In genomic region chr16:66554021-66554420, GRCh38 we compare ENCODE assay signal across 12 cellular contexts. TPM values are rescaled to one million over a fixed set of nuclear protein-coding genes. Genes with fewer than 3 reads are reported as not detected.
DNase-seq lines count a peak whose midpoint lies in the region; ATAC-seq, FAIRE-seq and TF ChIP-seq lines count a peak whose summit lies in the region.
"Had no signal": no experiment of that assay in that cellular context is flagged by ENCODE, and none has a peak within 500 bp of the region (broad histone marks: within the 10 kb centered on the region; RNA-seq: fewer than 3 reads in every experiment).

No MANE protein-coding gene starts in this region.

- peak overlapping the region; percentile 94 for H3K4me2 ChIP-seq in endothelial cell of umbilical vein (ENCODE audit: insufficient read depth, low read length)

- no peaks in the 10 kb centered on the region for H4K20me1 ChIP-seq in endothelial cell of umbilical vein (replicated peaks; ENCODE audit: control insufficient read depth, extremely low read depth, insufficient read depth, low read length)

- no peaks in the 10 kb centered on the region for H3K27me3 Mint-ChIP-seq in activated T-cell treated with anti-CD3 and anti-CD28 coated beads, Interleukin-2, amount 50 U/mL, for 24 hours
- no peaks in the 10 kb centered on the region for H3K27me3 Mint-ChIP-seq in T-cell
- no peaks in the 10 kb centered on the region for H3K27me3 Mint-ChIP-seq in stimulated activated naive CD8-positive, alpha-beta T cell treated with anti-CD3 and anti-CD28 coated beads, Interleukin-15, amount 100 ng/mL, for 72 hours

- dilution Hi-C loops in endothelial cell of umbilical vein (cut with MboI; ENCODE audit: extremely low pct_ligation_motif_present, low sequenced_read_pairs): no loop called here

- no peaks in the 10 kb centered on the region for H3K9me3 ChIP-seq in endothelial cell of umbilical vein (replicated peaks; ENCODE audit: control insufficient read depth, insufficient read depth, low read length)
- H3K9me3 ChIP-seq in right atrium auricular region: no peaks in the 10 kb centered on the region

- H3K9ac ChIP-seq in endothelial cell of umbilical vein (replicated peaks; ENCODE audit: extremely low read depth, insufficient read depth, low read length): no peak overlapping the region

- FAIRE-seq in endothelial cell of umbilical vein (lab: Jason Lieb, UNC): no peak
- FAIRE-seq: G401.6, kidney had no signal

- H3K4me1 Mint-ChIP-seq in activated T-cell treated with anti-CD3 and anti-CD28 coated beads, Interleukin-2, amount 50 U/mL, for 24 hours (ENCODE audit: low read depth): peaks cover 78% of the 10 kb centered on the region
- peaks cover 73 to 81% (median 80%) of the 10 kb centered on the region in 3 donors for H3K4me1 Mint-ChIP-seq in T-cell
- peaks cover 70% of the 10 kb centered on the region for H3K4me1 Mint-ChIP-seq in stimulated activated naive CD8-positive, alpha-beta T cell treated with anti-CD3 and anti-CD28 coated beads, Interleukin-15, amount 100 ng/mL, for 72 hours

- H3K27me3 ChIP-seq in endothelial cell of umbilical vein (ENCODE audit: control insufficient read depth in 2 of 2, insufficient read depth in 2 of 2, low read length in 2 of 2) (no peaks in the 10 kb centered on the region), right atrium auricular region (no peaks in the 10 kb centered on the region)

- H3K4me1 ChIP-seq in endothelial cell of umbilical vein (ENCODE audit: control insufficient read depth, extremely low read depth, insufficient read depth, low read length) (peaks cover 32% of the 10 kb centered on the region), right atrium auricular region (peaks cover 0 to 36% of the 10 kb centered on the region in 2 donors)

- POLR2A ChIA-PET in T-cell (lab: Charles Lee): interaction anchor here (0.5 to 1.2 kb wide), 4 partner anchors 9 to 1752 kb away, joined by 3 to 6 read pairs (median 4); no protein-coding TSS in a partner anchor
- POLR2A ChIA-PET in endothelial cell of umbilical vein (lab: Charles Lee): interaction anchor here (0.6 kb wide), 1 partner anchor 170 kb away, joined by 3 read pairs; no protein-coding TSS in a partner anchor

- no peak overlapping the region for H3K4me3 ChIP-seq in endothelial cell of umbilical vein (replicated peaks in 1 of 3; ENCODE audit: insufficient read depth in 1 of 3, low read depth in 1 of 3, low read length in 3 of 3)
- H3K4me3 ChIP-seq in right atrium auricular region: no peak overlapping the region

- intact Hi-C loops in endothelial cell of umbilical vein (cut with micrococcal nuclease): no loop called here

- H3K9me1 ChIP-seq in endothelial cell of umbilical vein (replicated peaks; ENCODE audit: control insufficient read depth, extremely low read depth, insufficient read depth, low read length): no peaks in the 10 kb centered on the region

- peak overlapping the region; percentile 90 for H3K4me3 Mint-ChIP-seq in activated T-cell treated with anti-CD3 and anti-CD28 coated beads, Interleukin-2, amount 50 U/mL, for 24 hours
- H3K4me3 Mint-ChIP-seq in T-cell: peak overlapping the region; percentile 91 to 96 (median 94)
- H3K4me3 Mint-ChIP-seq in stimulated activated naive CD8-positive, alpha-beta T cell treated with anti-CD3 and anti-CD28 coated beads, Interleukin-15, amount 100 ng/mL, for 72 hours: peak overlapping the region; percentile 87 to 91

- H3K36me3 Mint-ChIP-seq in activated T-cell treated with anti-CD3 and anti-CD28 coated beads, Interleukin-2, amount 50 U/mL, for 24 hours (ENCODE audit: low read depth): peaks cover 62% of the 10 kb centered on the region
- peaks cover 19% of the 10 kb centered on the region for H3K36me3 Mint-ChIP-seq in T-cell

- no peak for DNase-seq in activated T-cell treated with anti-CD3 and anti-CD28 coated beads, Interleukin-2, amount 50 U/mL, for 24 hours
- no peak for DNase-seq in activated T-cell treated with anti-CD3 and anti-CD28 coated beads for 4 hours
- DNase-seq in T-cell: no peak
- no peak for DNase-seq in endothelial cell of umbilical vein (ENCODE audit: low read depth, low spot score)
- no peak for DNase-seq in stimulated activated naive CD8-positive, alpha-beta T cell treated with anti-CD3 and anti-CD28 coated beads, Interleukin-15, amount 100 ng/mL, for 72 hours
- DNase-seq in right atrium auricular region (ENCODE audit: low spot score): no peak
- DNase-seq: kidney; NCI-H1417 treated with DMSO at 0.1 percent for 48 hours; stimulated activated CD4-positive, alpha-beta T cell treated with anti-CD3 and anti-CD28 coated beads, Interleukin-1b, Interleukin-23, amount 100 ng/mL, for 48 hours had no signal

- H3K27ac ChIP-seq in endothelial cell of umbilical vein (ENCODE audit: insufficient read depth, low read depth, low read length): no peak overlapping the region
- H3K27ac ChIP-seq in right atrium auricular region: no peak overlapping the region

- peaks cover 47% of the 10 kb centered on the region for H3K79me2 ChIP-seq in endothelial cell of umbilical vein (ENCODE audit: control insufficient read depth, insufficient read depth, low read length)

- H3K36me3 ChIP-seq in endothelial cell of umbilical vein (ENCODE audit: control insufficient read depth in 2 of 2, extremely low read depth in 1 of 2, insufficient read depth in 2 of 2, low read length in 2 of 2): peaks cover 0 to 2% of the 10 kb centered on the region in 2 experiments
- H3K36me3 ChIP-seq in right atrium auricular region: no peaks in the 10 kb centered on the region

- ATAC-seq in T-cell (replicated peaks in 1 of 4): no peak
- no peak for ATAC-seq in stimulated activated naive CD8-positive, alpha-beta T cell treated with anti-CD3 and anti-CD28 coated beads, Interleukin-15, amount 100 ng/mL, for 72 hours
- no peak for ATAC-seq in GM18870 (IDR thresholded peaks at IDR 0.05; ENCODE audit: unreplicated experiment)
- ATAC-seq in HG02763 (IDR thresholded peaks at IDR 0.05; ENCODE audit: unreplicated experiment): no peak

- TF ChIP-seq CTCF in endothelial cell of umbilical vein (IDR thresholded peaks at IDR 0.05; ENCODE audit: extremely low read depth in 1 of 2, insufficient read depth in 1 of 2, low read depth in 1 of 2, low read length in 2 of 2) (no peak), right atrium auricular region (IDR thresholded peaks at IDR 0.05) (no peak)

- peak overlapping the region; percentile 98 for H3K27ac Mint-ChIP-seq in activated T-cell treated with anti-CD3 and anti-CD28 coated beads, Interleukin-2, amount 50 U/mL, for 24 hours
- peak overlapping the region; percentile 94 for H3K27ac Mint-ChIP-seq in T-cell
- H3K27ac Mint-ChIP-seq in stimulated activated naive CD8-positive, alpha-beta T cell treated with anti-CD3 and anti-CD28 coated beads, Interleukin-15, amount 100 ng/mL, for 72 hours: peak overlapping the region in 1 of 2 donors; percentile 77

- no peak for TF ChIP-seq POLR2A in endothelial cell of umbilical vein (IDR thresholded peaks at IDR 0.05; ENCODE audit: low read depth, low read length)

- BruUV-seq in endothelial cell of umbilical vein (replicated peaks; lab: Mats Ljungman, UMichigan): no TSS peak

- H2AFZ ChIP-seq in endothelial cell of umbilical vein (ENCODE audit: low read depth, low read length): no peak overlapping the region

- CTCF ChIA-PET in T-cell (lab: Charles Lee): interaction anchor here (0.5 to 1.4 kb wide), 2 partner anchors 9 to 147 kb away, joined by 6 read pairs; no protein-coding TSS in a partner anchor
- CTCF ChIA-PET in endothelial cell of umbilical vein (lab: Charles Lee): interaction anchor here (1.1 to 4.2 kb wide), 2 partner anchors 11 to 55 kb away, joined by 3 to 15 read pairs; no protein-coding TSS in a partner anchor

- H3K9me3 Mint-ChIP-seq in activated T-cell treated with anti-CD3 and anti-CD28 coated beads, Interleukin-2, amount 50 U/mL, for 24 hours: no peaks in the 10 kb centered on the region
- H3K9me3 Mint-ChIP-seq in T-cell: no peaks in the 10 kb centered on the region
- no peaks in the 10 kb centered on the region for H3K9me3 Mint-ChIP-seq in stimulated activated naive CD8-positive, alpha-beta T cell treated with anti-CD3 and anti-CD28 coated beads, Interleukin-15, amount 100 ng/mL, for 72 hours

RNA-seq across cellular contexts. Expression of gene CKLF, which starts 1.6 kb away (rescaled TPM):
- total RNA-seq in T-cell (10 to 100 TPM; 25.3 to 67.8 (median 58.3) TPM), endothelial cell of umbilical vein (80.0 and 93.4 TPM in 2 replicates), right atrium auricular region (10 to 100 TPM; 11.5 to 22.5 TPM)
- polyA plus RNA-seq in endothelial cell of umbilical vein: 197 and 209 TPM in 2 replicates
- 174 and 175 TPM in 2 replicates for polyA plus RNA-seq in endothelial cell of umbilical vein (2011; cell fraction: cytosol; rRNA removed)
- 54.0 and 61.7 TPM in 2 replicates for polyA plus RNA-seq in endothelial cell of umbilical vein (2011; cell fraction: nucleus; rRNA removed)
- polyA plus RNA-seq in endothelial cell of umbilical vein (2012): 85.6 and 95.1 TPM in 2 replicates
- polyA minus RNA-seq in endothelial cell of umbilical vein: 49.7 and 62.3 TPM in 2 replicates
- 38.7 TPM for polyA minus RNA-seq in endothelial cell of umbilical vein (2011; cell fraction: cytosol; rRNA and poly(A)+ RNA removed)
- polyA minus RNA-seq in endothelial cell of umbilical vein (2011; cell fraction: nucleus; rRNA and poly(A)+ RNA removed): 9.4 and 9.9 TPM in 2 replicates

RNA-seq across cellular contexts. Expression of gene TK2, which starts 4.1 kb away (rescaled TPM):
- total RNA-seq in T-cell (10 to 100 TPM in 2 of 5 donors, 1 to 10 TPM in 3; 4.6 to 10.8 (median 8.4) TPM), endothelial cell of umbilical vein (23.4 and 25.2 TPM in 2 replicates), right atrium auricular region (10 to 100 TPM; 20.7 to 24.5 TPM)
- polyA plus RNA-seq in endothelial cell of umbilical vein: 12.1 and 12.2 TPM in 2 replicates
- 15.2 and 16.6 TPM in 2 replicates for polyA plus RNA-seq in endothelial cell of umbilical vein (2011; cell fraction: cytosol; rRNA removed)
- 25.4 and 27.0 TPM in 2 replicates for polyA plus RNA-seq in endothelial cell of umbilical vein (2011; cell fraction: nucleus; rRNA removed)
- polyA plus RNA-seq in endothelial cell of umbilical vein (2012): 19.2 and 20.4 TPM in 2 replicates
- polyA minus RNA-seq in endothelial cell of umbilical vein: 31.5 and 50.2 TPM in 2 replicates
- 14.0 TPM for polyA minus RNA-seq in endothelial cell of umbilical vein (2011; cell fraction: cytosol; rRNA and poly(A)+ RNA removed)
- 10.6 and 12.2 TPM in 2 replicates for polyA minus RNA-seq in endothelial cell of umbilical vein (2011; cell fraction: nucleus; rRNA and poly(A)+ RNA removed)

RNA-seq across cellular contexts. Expression of gene CMTM1, which starts 12.2 kb away (rescaled TPM):
- total RNA-seq in T-cell: 10 to 100 TPM in 3 of 5 donors, 1 to 10 TPM in 1, under 1 TPM in 1; 0.95 to 12.9 (median 10.3) TPM
- 9.3 and 12.3 TPM in 2 replicates for total RNA-seq in endothelial cell of umbilical vein
- 3.0 and 3.8 TPM in 2 replicates for polyA plus RNA-seq in endothelial cell of umbilical vein
- polyA plus RNA-seq in endothelial cell of umbilical vein (2011; cell fraction: cytosol; rRNA removed): 1.9 and 2.5 TPM in 2 replicates
- polyA plus RNA-seq in endothelial cell of umbilical vein (2011; cell fraction: nucleus; rRNA removed): 1.8 and 2.4 TPM in 2 replicates
- 2.9 and 5.1 TPM in 2 replicates for polyA plus RNA-seq in endothelial cell of umbilical vein (2012)
- 3.8 and 4.5 TPM in 2 replicates for polyA minus RNA-seq in endothelial cell of umbilical vein
- 4.8 TPM for polyA minus RNA-seq in endothelial cell of umbilical vein (2011; cell fraction: cytosol; rRNA and poly(A)+ RNA removed)
- 1.2 and 1.9 TPM in 2 replicates for polyA minus RNA-seq in endothelial cell of umbilical vein (2011; cell fraction: nucleus; rRNA and poly(A)+ RNA removed)
- 1 to 10 TPM in 1 of 2 donors, not detected in 1; 1.6 TPM for total RNA-seq in right atrium auricular region

RNA-seq across cellular contexts. Expression of gene CMTM2, which starts 25.2 kb away (rescaled TPM):
- under 1 TPM in 2 of 5 donors, not detected in 3; 0.26 to 0.62 TPM for total RNA-seq in T-cell
- not detected in 2 replicates for total RNA-seq in endothelial cell of umbilical vein
- not detected in 2 replicates for polyA plus RNA-seq in endothelial cell of umbilical vein
- polyA plus RNA-seq in endothelial cell of umbilical vein (2011; cell fraction: cytosol; rRNA removed): not detected in 2 replicates
- polyA plus RNA-seq in endothelial cell of umbilical vein (2011; cell fraction: nucleus; rRNA removed): 0.20 TPM in 1 of 2 replicates, not detected in the other
- polyA plus RNA-seq in endothelial cell of umbilical vein (2012): not detected in 2 replicates
- 1.6 TPM in 1 of 2 replicates, not detected in the other for polyA minus RNA-seq in endothelial cell of umbilical vein
- not detected for polyA minus RNA-seq in endothelial cell of umbilical vein (2011; cell fraction: cytosol; rRNA and poly(A)+ RNA removed)
- not detected in 2 replicates for polyA minus RNA-seq in endothelial cell of umbilical vein (2011; cell fraction: nucleus; rRNA and poly(A)+ RNA removed)
- total RNA-seq in right atrium auricular region: not detected

RNA-seq across cellular contexts. Expression of gene CMTM3, which starts 50.5 kb away (rescaled TPM):
- total RNA-seq in T-cell (10 to 100 TPM; 63.5 to 84.8 (median 75.4) TPM), endothelial cell of umbilical vein (83.6 and 90.5 TPM in 2 replicates), right atrium auricular region (10 to 100 TPM; 15.6 to 26.2 TPM)
- 86.2 and 104 TPM in 2 replicates for polyA plus RNA-seq in endothelial cell of umbilical vein
- 74.9 and 81.6 TPM in 2 replicates for polyA plus RNA-seq in endothelial cell of umbilical vein (2011; cell fraction: cytosol; rRNA removed)
- polyA plus RNA-seq in endothelial cell of umbilical vein (2011; cell fraction: nucleus; rRNA removed): 43.1 and 45.5 TPM in 2 replicates
- polyA plus RNA-seq in endothelial cell of umbilical vein (2012): 66.2 and 95.6 TPM in 2 replicates
- polyA minus RNA-seq in endothelial cell of umbilical vein: 75.2 and 81.4 TPM in 2 replicates
- polyA minus RNA-seq in endothelial cell of umbilical vein (2011; cell fraction: cytosol; rRNA and poly(A)+ RNA removed): not detected
- 12.5 and 16.8 TPM in 2 replicates for polyA minus RNA-seq in endothelial cell of umbilical vein (2011; cell fraction: nucleus; rRNA and poly(A)+ RNA removed)
